32 cellular contexts compared by ENCODE assay signal in the genomic region with DNA sequence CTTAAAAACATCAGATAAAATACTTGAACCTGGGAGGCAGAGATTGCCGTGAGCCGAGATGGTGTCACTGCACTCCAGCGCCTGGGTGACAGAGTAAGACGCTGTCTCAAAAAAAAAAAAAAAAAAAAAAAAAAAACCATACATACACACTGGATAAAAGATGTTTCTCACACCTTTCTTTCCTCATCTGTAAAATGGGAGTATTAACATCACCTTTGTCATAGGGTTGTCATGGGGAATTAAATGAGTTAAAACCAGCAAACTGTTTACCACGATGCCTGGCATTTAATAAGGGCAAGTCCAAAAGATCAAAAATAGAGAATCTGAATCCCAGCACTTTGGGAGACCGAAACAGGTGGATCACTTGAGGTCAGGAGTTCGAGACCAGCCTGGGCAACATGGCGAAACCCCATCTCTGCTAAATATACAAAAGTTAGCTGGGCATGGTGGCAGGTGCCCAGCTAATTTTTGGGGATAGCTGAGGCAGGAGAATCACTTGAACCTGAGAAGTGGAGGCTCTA.
"Had no signal": no experiment of that assay in that cellular context is flagged by ENCODE, and none has a peak within 500 bp of the region (broad histone marks: within the 10 kb centered on the region; RNA-seq: fewer than 3 reads in every experiment).

No MANE protein-coding gene starts in this region.

- H3K9me3 ChIP-seq: SJSA1, SK-N-SH had no signal

- H3K27ac ChIP-seq: SJSA1 had no signal

- DNase-seq: activated CD4-positive, alpha-beta memory T cell treated with anti-CD3 and anti-CD28 coated beads for 36 hours; activated CD4-positive, alpha-beta T cell treated with anti-CD3 and anti-CD28 coated beads for 4 hours; activated CD4-positive, alpha-beta T cell treated with anti-CD3 and anti-CD28 coated beads, Interleukin-2, amount 50 U/mL, for 1 hour; activated CD8-positive, alpha-beta memory T cell treated with anti-CD3 and anti-CD28 coated beads, Interleukin-2, amount 50 U/mL, for 4 hours; activated effector memory CD4-positive, alpha-beta T cell treated with Interleukin-2 at 50 U/mL for 16 hours; activated naive CD4-positive, alpha-beta T cell treated with anti-CD3 and anti-CD28 coated beads, Interleukin-2, amount 10 ng/mL, durations not matched to agents 7 days and 5 days; activated naive CD8-positive, alpha-beta T cell treated with anti-CD3 and anti-CD28 coated beads, Interleukin-2, amount 50 U/mL, for 24 hours; activated T-cell treated with anti-CD3 and anti-CD28 coated beads for 4 hours; activated T-cell treated with anti-CD3 and anti-CD28 coated beads, Interleukin-2, amount 50 U/mL, for 4 hours; anterior cingulate cortex; central memory CD4-positive, alpha-beta T cell; Karpas-422; NCI-H1105; NCI-H1436; NCI-H1694; NCI-H1930; NCI-H2081 treated with DMSO at 0.1 percent for 48 hours; NCI-H226; NCI-H524 treated with DMSO at 0.1 percent for 48 hours; RPMI8226; SHP77 treated with DMSO at 0.1 percent for 48 hours; SK-N-SH had no signal

- H3K9me2 ChIP-seq: SK-N-SH had no signal

- H3K4me3 Mint-ChIP-seq: activated CD4-positive, alpha-beta memory T cell treated with anti-CD3 and anti-CD28 coated beads for 36 hours; activated naive CD4-positive, alpha-beta T cell treated with anti-CD3 and anti-CD28 coated beads, Interleukin-2, amount 10 ng/mL, durations not matched to agents 7 days and 5 days; activated naive CD8-positive, alpha-beta T cell; activated naive CD8-positive, alpha-beta T cell treated with anti-CD3 and anti-CD28 coated beads, Interleukin-2, amount 50 U/mL, for 24 hours; activated T-cell treated with anti-CD3 and anti-CD28 coated beads, Interleukin-2, amount 50 U/mL, for 4 hours; activated T-helper 1 cell treated with anti-CD3 and anti-CD28 coated beads, Interleukin-12 subunit alpha, Interleukin-12 subunit beta, Interleukin-2, Interleukin-4 antibody, amounts not matched to agents 30 ng/mL and 10 ng/mL and 1 ng/mL, durations not matched to agents 14 hours and 24 hours and 36 hours; brain; T-helper 1 cell treated with Interleukin-12 subunit alpha and Interleukin-12 subunit beta and Interleukin-4 antibody, amounts not matched to agents 30 μg/mL and 1 μg/mL, for 36 hours; T-helper 2 cell treated with Interferon-gamma antibody and Interleukin-4, amounts not matched to agents 5 μg/mL and 100 μg/mL, for 36 hours had no signal

- H3K9ac ChIP-seq: SK-N-SH had no signal

- H3K27me3 Mint-ChIP-seq: activated CD4-positive, alpha-beta memory T cell treated with anti-CD3 and anti-CD28 coated beads for 36 hours; activated naive CD4-positive, alpha-beta T cell treated with anti-CD3 and anti-CD28 coated beads, Interleukin-2, amount 10 ng/mL, durations not matched to agents 7 days and 5 days; activated naive CD8-positive, alpha-beta T cell; activated naive CD8-positive, alpha-beta T cell treated with anti-CD3 and anti-CD28 coated beads, Interleukin-2, amount 50 U/mL, for 24 hours had no signal

- H3K4me3 ChIP-seq: SJSA1 had no signal

- H3K9me3 Mint-ChIP-seq: activated CD4-positive, alpha-beta memory T cell treated with anti-CD3 and anti-CD28 coated beads for 36 hours; activated naive CD4-positive, alpha-beta T cell treated with anti-CD3 and anti-CD28 coated beads, Interleukin-2, amount 10 ng/mL, durations not matched to agents 7 days and 5 days; activated naive CD8-positive, alpha-beta T cell treated with anti-CD3 and anti-CD28 coated beads, Interleukin-2, amount 50 U/mL, for 24 hours; activated T-cell treated with anti-CD3 and anti-CD28 coated beads, Interleukin-2, amount 50 U/mL, for 4 hours; activated T-helper 1 cell treated with anti-CD3 and anti-CD28 coated beads, Interleukin-12 subunit alpha, Interleukin-12 subunit beta, Interleukin-2, Interleukin-4 antibody, amounts not matched to agents 30 ng/mL and 10 ng/mL and 1 ng/mL, durations not matched to agents 14 hours and 24 hours and 36 hours; brain; T-helper 1 cell treated with Interleukin-12 subunit alpha and Interleukin-12 subunit beta and Interleukin-4 antibody, amounts not matched to agents 30 μg/mL and 1 μg/mL, for 36 hours; T-helper 2 cell treated with Interferon-gamma antibody and Interleukin-4, amounts not matched to agents 5 μg/mL and 100 μg/mL, for 36 hours; WTC11 had no signal

- FAIRE-seq: TTC549 had no signal

- H3K27ac Mint-ChIP-seq: activated CD4-positive, alpha-beta memory T cell treated with anti-CD3 and anti-CD28 coated beads for 36 hours; activated naive CD4-positive, alpha-beta T cell treated with anti-CD3 and anti-CD28 coated beads, Interleukin-2, amount 10 ng/mL, durations not matched to agents 7 days and 5 days; activated naive CD8-positive, alpha-beta T cell; activated naive CD8-positive, alpha-beta T cell treated with anti-CD3 and anti-CD28 coated beads, Interleukin-2, amount 50 U/mL, for 24 hours; activated T-helper 1 cell treated with anti-CD3 and anti-CD28 coated beads, Interleukin-12 subunit alpha, Interleukin-12 subunit beta, Interleukin-2, Interleukin-4 antibody, amounts not matched to agents 30 ng/mL and 10 ng/mL and 1 ng/mL, durations not matched to agents 14 hours and 24 hours and 36 hours; brain; T-helper 1 cell treated with Interleukin-12 subunit alpha and Interleukin-12 subunit beta and Interleukin-4 antibody, amounts not matched to agents 30 μg/mL and 1 μg/mL, for 36 hours; T-helper 2 cell treated with Interferon-gamma antibody and Interleukin-4, amounts not matched to agents 5 μg/mL and 100 μg/mL, for 36 hours had no signal

- H3K4me2 ChIP-seq: SK-N-SH had no signal

- ATAC-seq: activated CD4-positive, CD25-positive, alpha-beta regulatory T cell treated with anti-CD3 and anti-CD28 coated beads, Interleukin-2, amount 50 U/mL, for 24 hours; activated naive CD8-positive, alpha-beta T cell treated with anti-CD3 and anti-CD28 coated beads, Interleukin-2, amount 50 U/mL, for 24 hours; activated T-cell treated with anti-CD3 and anti-CD28 coated beads, Interleukin-2, amount 50 U/mL, for 4 hours; Panc1 had no signal

- H3K27me3 ChIP-seq: SJSA1 had no signal
